Comparison of ENCODE assay signal across 8 cellular contexts in the genomic region with DNA sequence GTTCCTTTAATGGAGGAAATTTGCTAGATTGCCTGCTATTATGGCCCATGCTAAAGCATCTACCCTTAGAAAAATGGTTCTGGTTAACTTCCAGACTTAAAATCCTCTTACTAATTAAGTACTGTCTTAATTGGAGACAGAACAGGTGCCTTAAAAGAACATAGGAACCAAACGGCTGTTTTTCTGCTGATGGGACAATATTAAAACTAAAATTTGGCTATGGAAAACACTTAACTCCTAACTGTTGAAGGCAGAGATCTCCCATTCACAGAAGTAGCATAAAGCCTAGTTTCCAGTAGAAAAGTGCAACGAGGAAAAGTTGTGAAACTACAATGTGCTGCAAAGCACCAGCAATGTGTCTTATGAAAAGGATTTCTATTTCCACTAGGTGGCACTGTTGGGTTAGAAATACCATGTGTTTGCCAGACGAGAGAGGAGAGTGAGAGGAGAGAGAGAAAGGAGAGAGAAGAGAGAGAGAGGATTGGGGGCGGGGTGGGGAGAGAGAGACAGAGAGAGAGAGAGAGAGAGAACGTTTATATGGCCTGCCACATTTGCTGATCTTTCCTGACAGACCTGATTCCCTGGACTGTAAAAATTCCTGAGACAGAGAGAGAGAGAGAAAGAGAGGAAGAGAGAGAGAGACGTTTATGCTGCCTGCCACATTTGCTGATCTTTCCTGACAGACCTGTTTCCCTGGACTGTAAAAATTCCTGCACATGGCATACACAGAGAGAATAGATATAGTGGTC. TPM values are rescaled to one million over a fixed set of nuclear protein-coding genes. Genes with fewer than 3 reads are reported as not detected.
A peak's percentile ranks its signal among the peaks of the same experiment; 100 is the strongest.
DNase-seq lines count a peak whose midpoint lies in the region; ATAC-seq and TF ChIP-seq lines count a peak whose summit lies in the region.

No MANE protein-coding gene starts in this region.

- POLR2A ChIA-PET in MCF 10A (lab: Yijun Ruan, JAX), result interaction anchor here (0.7 kb wide), 1 partner anchor 1350 kb away, joined by 5 read pairs; no protein-coding TSS in a partner anchor

- peaks cover 3% of the 10 kb centered on the region for H3K27me3 ChIP-seq in transverse colon

- H3K4me1 Mint-ChIP-seq in MCF 10A (ENCODE audit: insufficient read depth, unreplicated experiment), result peaks cover 7% of the 10 kb centered on the region

- WGBS in transverse colon (ENCODE audit: low coverage in 1 of 2), 2 donors, result 20 to 21% methylated on average over 5 to 6 of the region's 6 CpGs

- H3K27ac ChIP-seq in transverse colon, result no peak overlapping the region

- H3K4me3 Mint-ChIP-seq in MCF 10A (ENCODE audit: unreplicated experiment), result no peak overlapping the region

- H3K9me3 ChIP-seq in transverse colon, result no peaks in the 10 kb centered on the region

- ATAC-seq in GM19025 (IDR thresholded peaks at IDR 0.05; ENCODE audit: low read depth, unreplicated experiment), result peak; percentile 64
- ATAC-seq in HG03342 (IDR thresholded peaks at IDR 0.05; ENCODE audit: unreplicated experiment), result peak; percentile 91

- intact Hi-C loops in MCF 10A (cut with micrococcal nuclease), result loop anchor here (1.0 kb wide), 1 partner anchor 13 kb away; no protein-coding TSS in a partner anchor
- intact Hi-C loops in transverse colon (cut with DNase I; ENCODE audit: low total_unique reads), result no loop called here

- H3K27ac Mint-ChIP-seq in MCF 10A (ENCODE audit: low read depth, unreplicated experiment), result no peak overlapping the region

- no peaks in the 10 kb centered on the region for H3K9me3 Mint-ChIP-seq in MCF 10A (ENCODE audit: unreplicated experiment)

- H3K27me3 Mint-ChIP-seq in MCF 10A (ENCODE audit: insufficient read depth, unreplicated experiment), result peaks cover 42% of the 10 kb centered on the region

- CTCF ChIA-PET in MCF 10A (lab: Yijun Ruan, JAX), result interaction anchor here (0.6 to 2.5 kb wide), 13 partner anchors 9 to 1037 kb away, joined by 3 to 39 read pairs (median 3); no protein-coding TSS in a partner anchor

- peaks cover 0 to 11% (median 5%) of the 10 kb centered on the region in 4 donors for H3K4me1 ChIP-seq in transverse colon

- peak; percentile 52 for TF ChIP-seq CTCF in MCF 10A (IDR thresholded peaks at IDR 0.05; ENCODE audit: unreplicated experiment)
- TF ChIP-seq CTCF in transverse colon (IDR thresholded peaks at IDR 0.05), result peak; percentile 49 to 75 (median 57)

- no peak for TF ChIP-seq EP300 in transverse colon (IDR thresholded peaks at IDR 0.05; ENCODE audit: low read depth)

- no peak for TF ChIP-seq POLR2A in transverse colon (IDR thresholded peaks at IDR 0.05)

- H3K36me3 Mint-ChIP-seq in MCF 10A (ENCODE audit: insufficient read depth, unreplicated experiment), result no peaks in the 10 kb centered on the region

- no peak overlapping the region for H3K4me3 ChIP-seq in transverse colon

- no peaks in the 10 kb centered on the region for H3K36me3 ChIP-seq in transverse colon

- no TSS peak for BruUV-seq in MCF 10A (replicated peaks; lab: Mats Ljungman, UMichigan)

- in situ Hi-C loops in transverse colon (cut with MboI; ENCODE audit: low pct_ligation_motif_present in 1 of 4, low pct_unique_long_range_greater_than_20kb in 1 of 4, low sequenced_read_pairs in 3 of 4), result loop anchor here in 3 of 4 donors (25.0 kb wide), 2 partner anchors 370 to 1045 kb away; no protein-coding TSS in a partner anchor

- DNase-seq in DMS153 (lab: John Stamatoyannopoulos, UW), result peak; percentile 34
- peak; percentile 14 for DNase-seq in NCI-H748 treated with DMSO at 0.1 percent for 48 hours (lab: John Stamatoyannopoulos, UW)
- DNase-seq in MCF 10A (ENCODE audit: unreplicated experiment), result peak; percentile 80
- peak; percentile 72 for DNase-seq in kidney glomerular epithelial cell (lab: John Stamatoyannopoulos, UW)
- peak; percentile 16 for DNase-seq in transverse colon
- no peak for DNase-seq in activated effector memory CD4-positive, alpha-beta T cell treated with anti-CD3 and anti-CD28 coated beads, Interleukin-2, amount 50 U/mL, for 16 hours

RNA-seq across cellular contexts. Expression of gene FAM181B, which starts 51.5 kb away (rescaled TPM):
- total RNA-seq in MCF 10A (2022) (not detected in 2 replicates), transverse colon (under 1 TPM in 2 of 4 donors, not detected in 2; 0.55 to 0.64 TPM)
